Comparison of ENCODE assay signal across 1 cellular context in genomic region chr1:41573803-41574713, GRCh38.
TF ChIP-seq lines count a peak whose summit lies in the region.

No MANE protein-coding gene starts in this region.

TF ChIP-seq in K562, 482 proteins besides CTCF, POLR2A, EP300 and RAD21 (continued from another document and continues in another):
- TF ChIP-seq ZNF318 (IDR thresholded peaks at IDR 0.05; ENCODE audit: borderline replicate concordance in 1 of 2, low read depth in 1 of 2) (no peak), YY1 (IDR thresholded peaks at IDR 0.05; ENCODE audit: borderline replicate concordance in 1 of 3, control insufficient read depth in 1 of 3, extremely low read depth in 1 of 3, insufficient read depth in 3 of 3, insufficient read length in 1 of 3, insufficient replicate concordance in 2 of 3, low read depth in 1 of 3, low read length in 2 of 3) (peak in 1 of 3 experiments; percentile 15), RFX7 (CRISPR knock-in tag; IDR thresholded peaks at IDR 0.05) (no peak), TAF9B (IDR thresholded peaks at IDR 0.05; ENCODE audit: partially characterized antibody) (no peak), ZNF740 (CRISPR knock-in tag; IDR thresholded peaks at IDR 0.05) (no peak), ZNF740 (tag; IDR thresholded peaks at IDR 0.05) (no peak), MAFF (IDR thresholded peaks at IDR 0.05; ENCODE audit: low read length) (no peak), SRSF3 (IDR thresholded peaks at IDR 0.05; ENCODE audit: insufficient read depth, low read length) (no peak), HIVEP1 (CRISPR knock-in tag; IDR thresholded peaks at IDR 0.05) (no peak), ELF4 (CRISPR knock-in tag; IDR thresholded peaks at IDR 0.05) (no peak), SOX6 (IDR thresholded peaks at IDR 0.05) (no peak; the same call in 1 of the 2 replicates), NCOA1 (IDR thresholded peaks at IDR 0.05; ENCODE audit: low read depth) (no peak), NFE2L1 (tag; IDR thresholded peaks at IDR 0.05; ENCODE audit: borderline replicate concordance, low read depth) (no peak), DIDO1 (tag; IDR thresholded peaks at IDR 0.05; ENCODE audit: low read depth) (no peak), ZNF165 (CRISPR knock-in tag; IDR thresholded peaks at IDR 0.05; ENCODE audit: borderline replicate concordance) (no peak), SMARCA4 (IDR thresholded peaks at IDR 0.05) (no peak), CC2D1A (IDR thresholded peaks at IDR 0.05) (peak; percentile 38; the same call in 1 of the 2 replicates), PURB (CRISPR knock-in tag; IDR thresholded peaks at IDR 0.05; ENCODE audit: low read depth) (no peak), ERF (CRISPR knock-in tag; IDR thresholded peaks at IDR 0.05) (0 out of 2 replicates have a peak, but pooled peaks have one; percentile 18), ARHGAP35 (IDR thresholded peaks at IDR 0.05; ENCODE audit: partially characterized antibody) (no peak), HDAC3 (IDR thresholded peaks at IDR 0.05; ENCODE audit: borderline replicate concordance, partially characterized antibody) (no peak), VEZF1 (CRISPR knock-in tag; IDR thresholded peaks at IDR 0.05) (peak; percentile 35; the same call in 1 of the 2 replicates), SRSF7 (optimal IDR thresholded peaks at IDR 0.05; ENCODE audit: low read depth, low read length) (no peak), CCNT2 (IDR thresholded peaks at IDR 0.05; ENCODE audit: borderline replicate concordance, extremely low read depth, insufficient read length, low read depth, low read length) (no peak), CXXC5 (CRISPR knock-in tag; IDR thresholded peaks at IDR 0.05) (no peak), MEIS2 (IDR thresholded peaks at IDR 0.05; ENCODE audit: partially characterized antibody) (no peak), HMBOX1 (IDR thresholded peaks at IDR 0.05) (no peak), BHLHE40 (IDR thresholded peaks at IDR 0.05; ENCODE audit: low read length) (no peak), EWSR1 (IDR thresholded peaks at IDR 0.05; ENCODE audit: borderline replicate concordance, low read depth, partially characterized antibody) (no peak), SMARCB1 (IDR thresholded peaks at IDR 0.05; ENCODE audit: insufficient read length, low read depth) (no peak), KDM5B (IDR thresholded peaks at IDR 0.05; ENCODE audit: insufficient replicate concordance, low read depth, low read length) (no peak)
- TF ChIP-seq, protein P1, sequence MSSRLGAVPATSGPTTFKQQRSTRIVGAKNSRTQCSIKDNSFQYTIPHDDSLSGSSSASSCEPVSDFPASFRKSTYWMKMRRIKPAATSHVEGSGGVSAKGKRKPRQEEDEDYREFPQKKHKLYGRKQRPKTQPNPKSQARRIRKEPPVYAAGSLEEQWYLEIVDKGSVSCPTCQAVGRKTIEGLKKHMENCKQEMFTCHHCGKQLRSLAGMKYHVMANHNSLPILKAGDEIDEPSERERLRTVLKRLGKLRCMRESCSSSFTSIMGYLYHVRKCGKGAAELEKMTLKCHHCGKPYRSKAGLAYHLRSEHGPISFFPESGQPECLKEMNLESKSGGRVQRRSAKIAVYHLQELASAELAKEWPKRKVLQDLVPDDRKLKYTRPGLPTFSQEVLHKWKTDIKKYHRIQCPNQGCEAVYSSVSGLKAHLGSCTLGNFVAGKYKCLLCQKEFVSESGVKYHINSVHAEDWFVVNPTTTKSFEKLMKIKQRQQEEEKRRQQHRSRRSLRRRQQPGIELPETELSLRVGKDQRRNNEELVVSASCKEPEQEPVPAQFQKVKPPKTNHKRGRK (tag; IDR thresholded peaks at IDR 0.05), result no peak
- TF ChIP-seq, protein P2, sequence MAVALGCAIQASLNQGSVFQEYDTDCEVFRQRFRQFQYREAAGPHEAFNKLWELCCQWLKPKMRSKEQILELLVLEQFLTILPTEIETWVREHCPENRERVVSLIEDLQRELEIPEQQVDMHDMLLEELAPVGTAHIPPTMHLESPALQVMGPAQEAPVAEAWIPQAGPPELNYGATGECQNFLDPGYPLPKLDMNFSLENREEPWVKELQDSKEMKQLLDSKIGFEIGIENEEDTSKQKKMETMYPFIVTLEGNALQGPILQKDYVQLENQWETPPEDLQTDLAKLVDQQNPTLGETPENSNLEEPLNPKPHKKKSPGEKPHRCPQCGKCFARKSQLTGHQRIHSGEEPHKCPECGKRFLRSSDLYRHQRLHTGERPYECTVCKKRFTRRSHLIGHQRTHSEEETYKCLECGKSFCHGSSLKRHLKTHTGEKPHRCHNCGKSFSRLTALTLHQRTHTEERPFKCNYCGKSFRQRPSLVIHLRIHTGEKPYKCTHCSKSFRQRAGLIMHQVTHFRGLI (CRISPR knock-in tag; IDR thresholded peaks at IDR 0.05), result no peak
- TF ChIP-seq, protein P3, sequence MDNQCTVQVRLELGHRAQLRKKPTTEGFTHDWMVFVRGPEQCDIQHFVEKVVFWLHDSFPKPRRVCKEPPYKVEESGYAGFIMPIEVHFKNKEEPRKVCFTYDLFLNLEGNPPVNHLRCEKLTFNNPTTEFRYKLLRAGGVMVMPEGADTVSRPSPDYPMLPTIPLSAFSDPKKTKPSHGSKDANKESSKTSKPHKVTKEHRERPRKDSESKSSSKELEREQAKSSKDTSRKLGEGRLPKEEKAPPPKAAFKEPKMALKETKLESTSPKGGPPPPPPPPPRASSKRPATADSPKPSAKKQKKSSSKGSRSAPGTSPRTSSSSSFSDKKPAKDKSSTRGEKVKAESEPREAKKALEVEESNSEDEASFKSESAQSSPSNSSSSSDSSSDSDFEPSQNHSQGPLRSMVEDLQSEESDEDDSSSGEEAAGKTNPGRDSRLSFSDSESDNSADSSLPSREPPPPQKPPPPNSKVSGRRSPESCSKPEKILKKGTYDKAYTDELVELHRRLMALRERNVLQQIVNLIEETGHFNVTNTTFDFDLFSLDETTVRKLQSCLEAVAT (IDR thresholded peaks at IDR 0.05), result no peak
- TF ChIP-seq, protein P4, sequence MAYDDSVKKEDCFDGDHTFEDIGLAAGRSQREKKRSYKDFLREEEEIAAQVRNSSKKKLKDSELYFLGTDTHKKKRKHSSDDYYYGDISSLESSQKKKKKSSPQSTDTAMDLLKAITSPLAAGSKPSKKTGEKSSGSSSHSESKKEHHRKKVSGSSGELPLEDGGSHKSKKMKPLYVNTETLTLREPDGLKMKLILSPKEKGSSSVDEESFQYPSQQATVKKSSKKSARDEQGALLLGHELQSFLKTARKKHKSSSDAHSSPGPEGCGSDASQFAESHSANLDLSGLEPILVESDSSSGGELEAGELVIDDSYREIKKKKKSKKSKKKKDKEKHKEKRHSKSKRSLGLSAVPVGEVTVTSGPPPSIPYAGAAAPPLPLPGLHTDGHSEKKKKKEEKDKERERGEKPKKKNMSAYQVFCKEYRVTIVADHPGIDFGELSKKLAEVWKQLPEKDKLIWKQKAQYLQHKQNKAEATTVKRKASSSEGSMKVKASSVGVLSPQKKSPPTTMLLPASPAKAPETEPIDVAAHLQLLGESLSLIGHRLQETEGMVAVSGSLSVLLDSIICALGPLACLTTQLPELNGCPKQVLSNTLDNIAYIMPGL (CRISPR knock-in tag; IDR thresholded peaks at IDR 0.05), result no peak
- TF ChIP-seq, protein P5, sequence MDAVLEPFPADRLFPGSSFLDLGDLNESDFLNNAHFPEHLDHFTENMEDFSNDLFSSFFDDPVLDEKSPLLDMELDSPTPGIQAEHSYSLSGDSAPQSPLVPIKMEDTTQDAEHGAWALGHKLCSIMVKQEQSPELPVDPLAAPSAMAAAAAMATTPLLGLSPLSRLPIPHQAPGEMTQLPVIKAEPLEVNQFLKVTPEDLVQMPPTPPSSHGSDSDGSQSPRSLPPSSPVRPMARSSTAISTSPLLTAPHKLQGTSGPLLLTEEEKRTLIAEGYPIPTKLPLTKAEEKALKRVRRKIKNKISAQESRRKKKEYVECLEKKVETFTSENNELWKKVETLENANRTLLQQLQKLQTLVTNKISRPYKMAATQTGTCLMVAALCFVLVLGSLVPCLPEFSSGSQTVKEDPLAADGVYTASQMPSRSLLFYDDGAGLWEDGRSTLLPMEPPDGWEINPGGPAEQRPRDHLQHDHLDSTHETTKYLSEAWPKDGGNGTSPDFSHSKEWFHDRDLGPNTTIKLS (IDR thresholded peaks at IDR 0.05; ENCODE audit: borderline replicate concordance, low read depth), result no peak
